In genomic region chr3:132220986-132221385, GRCh38 we compare ENCODE assay signal across 21 cellular contexts.
"Had no signal": no experiment of that assay in that cellular context is flagged by ENCODE, and none has a peak within 500 bp of the region (broad histone marks: within the 10 kb centered on the region; RNA-seq: fewer than 3 reads in every experiment).

No MANE protein-coding gene starts in this region.

- H3K36me3 ChIP-seq: colonic mucosa, gastroesophageal sphincter, ovary, upper lobe of right lung had no signal

- H3K27ac ChIP-seq: colonic mucosa, dorsolateral prefrontal cortex, gastroesophageal sphincter, ovary, psoas muscle, upper lobe of right lung had no signal

- H3K9me3 ChIP-seq: colonic mucosa, gastroesophageal sphincter, ovary, psoas muscle, upper lobe of right lung had no signal

- DNase-seq: activated CD4-positive, alpha-beta T cell treated with anti-CD3 and anti-CD28 coated beads for 36 hours; activated CD4-positive, alpha-beta T cell treated with anti-CD3 and anti-CD28 coated beads, Interleukin-2, amount 50 U/mL, for 48 hours; activated CD8-positive, alpha-beta memory T cell treated with anti-CD3 and anti-CD28 coated beads, Interleukin-2, amount 50 U/mL, for 48 hours; activated naive CD4-positive, alpha-beta T cell treated with Interleukin-2 at 50 U/mL for 16 hours; activated naive CD8-positive, alpha-beta T cell treated with anti-CD3 and anti-CD28 coated beads, Interleukin-2, amount 10 ng/mL, durations not matched to agents 7 days and 5 days; activated T-cell treated with anti-CD3 and anti-CD28 coated beads, Interleukin-2, amount 50 U/mL, for 48 hours; amniotic stem cell; colonic mucosa; dorsolateral prefrontal cortex; head of caudate nucleus; hypothalamus; left cardiac atrium; midbrain; natural killer cell; ovary; psoas muscle; right cardiac atrium; stimulated activated CD4-positive, alpha-beta T cell treated with anti-CD3 and anti-CD28 coated beads, Interleukin-4, amount 100 ng/mL, for 24 hours; stimulated activated naive CD8-positive, alpha-beta T cell treated with anti-CD3 and anti-CD28 coated beads, Interleukin-15, Interleukin-2, amounts not matched to agents 100 U/mL and 50 U/mL, for 24 hours; upper lobe of right lung had no signal

- H3K4me3 ChIP-seq: colonic mucosa, dorsolateral prefrontal cortex, gastroesophageal sphincter, ovary, psoas muscle, upper lobe of right lung had no signal

- H3K27me3 ChIP-seq: colonic mucosa, dorsolateral prefrontal cortex, gastroesophageal sphincter, ovary, upper lobe of right lung had no signal

- H3K4me1 ChIP-seq: colonic mucosa, gastroesophageal sphincter, psoas muscle, upper lobe of right lung had no signal
